ENCODE assay signal across 9 cellular contexts in genomic region chr6:4023240-4023639, GRCh38. TPM values are rescaled to one million over a fixed set of nuclear protein-coding genes. Genes with fewer than 3 reads are reported as not detected.
DNase-seq lines count a peak whose midpoint lies in the region; ATAC-seq and TF ChIP-seq lines count a peak whose summit lies in the region.
"Had no signal": no experiment of that assay in that cellular context is flagged by ENCODE, and none has a peak within 500 bp of the region (broad histone marks: within the 10 kb centered on the region; RNA-seq: fewer than 3 reads in every experiment).

No MANE protein-coding gene starts in this region.

- DNase-seq in GM06990 (ENCODE audit: extremely low read depth, insufficient read length) (no peak), NB4 (ENCODE audit: low read depth) (no peak), thyroid gland (no peak), NCI-H146 (lab: John Stamatoyannopoulos, UW) (no peak), foreskin keratinocyte (no peak)

- peaks cover 48% of the 10 kb centered on the region for H3K4me1 Mint-ChIP-seq in dendritic cell treated with granulocyte-macrophage colony-stimulating factor and Interleukin-4, amounts not matched to agents 40 ng/mL and 50 ng/mL, for 4 days (ENCODE audit: low read depth)

- no peak overlapping the region for H2AFZ ChIP-seq in parathyroid adenoma

- H3K36me3 ChIP-seq in GM06990 (ENCODE audit: control insufficient read depth, insufficient read depth, low read length) (no peaks in the 10 kb centered on the region), parathyroid adenoma (ENCODE audit: control insufficient read depth, insufficient read depth, low read length) (no peaks in the 10 kb centered on the region), thyroid gland (no peaks in the 10 kb centered on the region)

- no peak overlapping the region for H3K9ac ChIP-seq in parathyroid adenoma

- H3K27ac ChIP-seq in parathyroid adenoma (no peak overlapping the region), thyroid gland (no peak overlapping the region), foreskin keratinocyte (no peak overlapping the region)

- no peak for TF ChIP-seq POLR2A in NB4 (IDR thresholded peaks at IDR 0.05; ENCODE audit: extremely low read depth, insufficient read length)
- TF ChIP-seq POLR2A in thyroid gland (IDR thresholded peaks at IDR 0.05) = no peak

- peaks cover 28% of the 10 kb centered on the region for H3K36me3 Mint-ChIP-seq in dendritic cell treated with granulocyte-macrophage colony-stimulating factor and Interleukin-4, amounts not matched to agents 40 ng/mL and 50 ng/mL, for 4 days (ENCODE audit: low read depth)

- WGBS in thyroid gland, 2 donors = 39 to 57% methylated on average over 1 of the region's 1 CpG

- H3K4me2 ChIP-seq in parathyroid adenoma (ENCODE audit: low read length) = peak overlapping the region; percentile 92

- H3K27me3 Mint-ChIP-seq in dendritic cell treated with granulocyte-macrophage colony-stimulating factor and Interleukin-4, amounts not matched to agents 40 ng/mL and 50 ng/mL, for 4 days = no peaks in the 10 kb centered on the region

- peaks cover 49% of the 10 kb centered on the region for H3K79me2 ChIP-seq in parathyroid adenoma

- H3K27me3 ChIP-seq in GM06990 (replicated peaks; ENCODE audit: control insufficient read depth, insufficient read depth, low read length) (no peaks in the 10 kb centered on the region), parathyroid adenoma (ENCODE audit: control insufficient read depth, insufficient read depth, low read length) (no peaks in the 10 kb centered on the region), thyroid gland (no peaks in the 10 kb centered on the region), foreskin keratinocyte (no peaks in the 10 kb centered on the region)

- TF ChIP-seq CTCF in GM06990 (IDR thresholded peaks at IDR 0.05; ENCODE audit: insufficient read depth, low read length, poor library complexity, severe bottlenecking) (no peak), NB4 (IDR thresholded peaks at IDR 0.05; ENCODE audit: low read depth, low read length) (no peak), parathyroid adenoma (IDR thresholded peaks at IDR 0.05) (no peak), thyroid gland (IDR thresholded peaks at IDR 0.05) (no peak), foreskin keratinocyte (conservative IDR thresholded peaks at IDR 0.05) (no peak)

- intact Hi-C loops in dendritic cell treated with granulocyte-macrophage colony-stimulating factor and Interleukin-4, amounts not matched to agents 40 ng/mL and 50 ng/mL, for 4 days (cut with micrococcal nuclease) = no loop called here
- intact Hi-C loops in thyroid gland (cut with DNase I) = no loop called here

- ATAC-seq in HG02642 (IDR thresholded peaks at IDR 0.05; ENCODE audit: poor library complexity, unreplicated experiment) (no peak), foreskin keratinocyte (no peak)

- no peak overlapping the region for H3K4me3 Mint-ChIP-seq in dendritic cell treated with granulocyte-macrophage colony-stimulating factor and Interleukin-4, amounts not matched to agents 40 ng/mL and 50 ng/mL, for 4 days

- H3K9me3 Mint-ChIP-seq in dendritic cell treated with granulocyte-macrophage colony-stimulating factor and Interleukin-4, amounts not matched to agents 40 ng/mL and 50 ng/mL, for 4 days = no peaks in the 10 kb centered on the region

- H3K4me3 ChIP-seq in GM06990 (replicated peaks; ENCODE audit: low read depth, low read length) (peak overlapping the region; percentile 77; the same call in 1 of the 2 replicates), NB4 (ENCODE audit: low read depth, low read length) (peak overlapping the region; percentile 83), parathyroid adenoma (ENCODE audit: low read depth, low read length) (peak overlapping the region; percentile 91), thyroid gland (replicated peaks in 1 of 3) (no peak overlapping the region)

- H3K4me1 ChIP-seq in parathyroid adenoma = peaks cover 4% of the 10 kb centered on the region
- H3K4me1 ChIP-seq in thyroid gland = peaks cover 25 to 33% of the 10 kb centered on the region in 2 donors
- H3K4me1 ChIP-seq in foreskin keratinocyte = peaks cover 26% of the 10 kb centered on the region

- H3K9me3 ChIP-seq in parathyroid adenoma (ENCODE audit: control insufficient read depth, low read length) (no peaks in the 10 kb centered on the region), thyroid gland (no peaks in the 10 kb centered on the region)

- peak overlapping the region; percentile 59 for H3K27ac Mint-ChIP-seq in dendritic cell treated with granulocyte-macrophage colony-stimulating factor and Interleukin-4, amounts not matched to agents 40 ng/mL and 50 ng/mL, for 4 days

RNA-seq across cellular contexts. Expression of gene FAM217A, which starts 55.7 kb away (rescaled TPM):
- total RNA-seq in thyroid gland = under 1 TPM in 1 of 4 donors, not detected in 3; 0.27 TPM
- total RNA-seq in foreskin keratinocyte = not detected in 2 replicates
- polyA plus RNA-seq in foreskin keratinocyte = not detected in 2 replicates
- total RNA-seq: activated CD8-positive, alpha-beta memory T cell treated with anti-CD3 and anti-CD28 coated beads for 36 hours had no signal

Comparison
In these comparisons a context has a peak if more than half of its experiments do, and no peak if none do; other contexts are left out.
1. H3K4me3 ChIP-seq: peak in GM06990 (single experiment), NB4 (single experiment) and parathyroid adenoma (single experiment); none in thyroid gland (0 of 3).